In genomic region chr6:26025894-26026832, GRCh38 we compare ENCODE assay signal across 8 cellular contexts.
DNase-seq lines count a peak whose midpoint lies in the region; ATAC-seq and TF ChIP-seq lines count a peak whose summit lies in the region.

No MANE protein-coding gene starts in this region.

- peak; percentile 97 for DNase-seq in DND-41
- peak; percentile 52 for DNase-seq in GOT3 (lab: John Stamatoyannopoulos, UW)
- DNase-seq in LoVo (ENCODE audit: low spot score) = peak; percentile 93
- peak; percentile 99 for DNase-seq in RPMI8226
- DNase-seq in activated T-helper 9 cell treated with anti-CD3 and anti-CD28 coated beads, Interleukin-2, amount 50 U/mL, for 16 hours (ENCODE audit: low read depth) = peak; percentile 75
- DNase-seq in fibroblast of the conjunctiva (ENCODE audit: low read depth) = peak; percentile 94
- peak; percentile 86 for DNase-seq in neural crest cell (ENCODE audit: low read depth, low spot score)
- DNase-seq in substantia nigra (lab: John Stamatoyannopoulos, UW) = peak in 48 of 49 donors; percentile 2 to 93 (median 69)

- peak; percentile 50 for ATAC-seq in DND-41 (ENCODE audit: insufficient read depth, low read depth)

- H3K4me2 ChIP-seq in DND-41 (ENCODE audit: insufficient read depth, low read length) = peak overlapping the region; percentile 59

- peaks cover 67% of the 10 kb centered on the region for H3K4me1 ChIP-seq in DND-41 (ENCODE audit: insufficient read depth, low read length)

- H3K9me3 Mint-ChIP-seq in neural crest cell = no peaks in the 10 kb centered on the region

- H3K36me3 ChIP-seq in DND-41 (ENCODE audit: insufficient read depth, low read length) = no peaks in the 10 kb centered on the region; the same call in 1 of the 2 replicates

- H3K4me3 Mint-ChIP-seq in neural crest cell = peak overlapping the region; percentile 95

- H3K27ac Mint-ChIP-seq in neural crest cell (ENCODE audit: unreplicated experiment) = peak overlapping the region; percentile 99

- peaks cover 21% of the 10 kb centered on the region for H3K79me2 ChIP-seq in DND-41 (ENCODE audit: insufficient read depth, low read length)

- H2AFZ ChIP-seq in DND-41 (ENCODE audit: low read depth, low read length) = no peak overlapping the region

- H4K20me1 ChIP-seq in DND-41 (ENCODE audit: insufficient read depth, low read length) = no peaks in the 10 kb centered on the region

- H3K9ac ChIP-seq in DND-41 (ENCODE audit: low read depth, low read length) = peak overlapping the region; percentile 86

- peak overlapping the region; percentile 97 for H3K27ac ChIP-seq in DND-41 (ENCODE audit: low read length)
- peak overlapping the region; percentile 68 for H3K27ac ChIP-seq in substantia nigra (ENCODE audit: low read depth, low read length, poor library complexity, severe bottlenecking)

- H3K4me3 ChIP-seq in DND-41 (ENCODE audit: low read depth in 1 of 2, low read length in 2 of 2) = peak overlapping the region; percentile 34 to 66

- no peaks in the 10 kb centered on the region for H3K36me3 Mint-ChIP-seq in neural crest cell (ENCODE audit: low read depth)

- peaks cover 88% of the 10 kb centered on the region for H3K4me1 Mint-ChIP-seq in neural crest cell

- H3K27me3 Mint-ChIP-seq in neural crest cell (ENCODE audit: low read depth) = peaks cover 7% of the 10 kb centered on the region

- TF ChIP-seq CTCF in DND-41 (IDR thresholded peaks at IDR 0.05; ENCODE audit: borderline replicate concordance, extremely low read depth, low read length, poor library complexity, severe bottlenecking) = peak; percentile 96
- peak; percentile 94 for TF ChIP-seq CTCF in neural crest cell (conservative IDR thresholded peaks at IDR 0.05)

- no peaks in the 10 kb centered on the region for H3K27me3 ChIP-seq in DND-41 (ENCODE audit: insufficient read depth, low read length, poor library complexity)

- H3K9me3 ChIP-seq in DND-41 (ENCODE audit: insufficient read depth, low read length, severe bottlenecking) = no peaks in the 10 kb centered on the region

Comparison
In these comparisons a context has a peak if more than half of its experiments do, and no peak if none do; other contexts are left out.
1. Peak in every context shown above with its lines: DNase-seq, ATAC-seq, H3K4me3 ChIP-seq and H3K27ac ChIP-seq.